13 cellular contexts compared by ENCODE assay signal in the genomic region with DNA sequence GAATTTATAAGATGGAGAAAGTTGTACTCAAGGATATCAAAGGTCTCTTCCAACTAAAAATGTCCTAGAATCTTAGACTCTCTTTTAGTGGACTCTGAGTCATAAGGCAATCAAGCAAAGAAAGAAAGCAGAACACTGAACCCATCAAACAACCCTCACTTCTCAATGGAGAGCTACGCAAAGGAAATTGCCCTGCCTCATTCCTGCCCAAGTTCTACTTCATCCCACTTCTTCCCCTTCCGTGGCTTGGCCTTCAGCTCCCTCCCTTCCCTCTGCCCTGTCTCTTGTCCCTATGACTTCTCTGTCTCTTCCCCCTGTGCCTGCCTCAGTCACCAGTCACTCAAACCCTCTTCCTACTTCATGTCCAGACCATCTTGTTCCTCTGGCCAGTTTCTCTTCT. TPM values are rescaled to one million over a fixed set of nuclear protein-coding genes. Genes with fewer than 3 reads are reported as not detected.
DNase-seq lines count a peak whose midpoint lies in the region; ATAC-seq and TF ChIP-seq lines count a peak whose summit lies in the region.
"Had no signal": no experiment of that assay in that cellular context is flagged by ENCODE, and none has a peak within 500 bp of the region (broad histone marks: within the 10 kb centered on the region; RNA-seq: fewer than 3 reads in every experiment).

No MANE protein-coding gene starts in this region.

- peak overlapping the region; percentile 25 for H3K4me3 Mint-ChIP-seq in dendritic cell treated with granulocyte-macrophage colony-stimulating factor and Interleukin-4, amounts not matched to agents 40 ng/mL and 50 ng/mL, for 4 days
- H3K4me3 Mint-ChIP-seq: CD4-positive, CD25-positive, alpha-beta regulatory T cell had no signal

- peaks cover 36% of the 10 kb centered on the region for H3K4me1 Mint-ChIP-seq in dendritic cell treated with granulocyte-macrophage colony-stimulating factor and Interleukin-4, amounts not matched to agents 40 ng/mL and 50 ng/mL, for 4 days (ENCODE audit: low read depth)
- H3K4me1 Mint-ChIP-seq: CD4-positive, CD25-positive, alpha-beta regulatory T cell had no signal

- peaks cover 19% of the 10 kb centered on the region for H3K36me3 Mint-ChIP-seq in dendritic cell treated with granulocyte-macrophage colony-stimulating factor and Interleukin-4, amounts not matched to agents 40 ng/mL and 50 ng/mL, for 4 days (ENCODE audit: low read depth)
- H3K36me3 Mint-ChIP-seq: CD4-positive, CD25-positive, alpha-beta regulatory T cell had no signal

- no peaks in the 10 kb centered on the region for H3K27me3 Mint-ChIP-seq in dendritic cell treated with granulocyte-macrophage colony-stimulating factor and Interleukin-4, amounts not matched to agents 40 ng/mL and 50 ng/mL, for 4 days

- intact Hi-C loops in dendritic cell treated with granulocyte-macrophage colony-stimulating factor and Interleukin-4, amounts not matched to agents 40 ng/mL and 50 ng/mL, for 4 days (cut with micrococcal nuclease) = no loop called here
- intact Hi-C loops in mucosa of descending colon (cut with DNase I, micrococcal nuclease) (loop anchor here in 1 of 2 donors (10.0 kb wide), 1 partner anchor 238 kb away; no protein-coding TSS in a partner anchor), posterior vena cava (cut with DNase I) (loop anchor here in 1 of 2 donors (10.0 kb wide), 2 partner anchors 238 to 348 kb away; no protein-coding TSS in a partner anchor)

- peak overlapping the region; percentile 86 for H3K27ac Mint-ChIP-seq in dendritic cell treated with granulocyte-macrophage colony-stimulating factor and Interleukin-4, amounts not matched to agents 40 ng/mL and 50 ng/mL, for 4 days

- DNase-seq in CD1c-positive myeloid dendritic cell (ENCODE audit: extremely low spot score) (peak; percentile 62), MV-4-11 (lab: John Stamatoyannopoulos, UW) (peak; percentile 15), mucosa of descending colon (no peak), NOMO-1 treated with DMSO at 0.1 percent for 48 hours (lab: John Stamatoyannopoulos, UW; ENCODE audit: unreplicated experiment) (no peak), AG20443 (ENCODE audit: low spot score) (no peak), NCI-H510A treated with DMSO at 0.1 percent for 48 hours (lab: John Stamatoyannopoulos, UW) (no peak), posterior vena cava (ENCODE audit: low spot score) (no peak)
- DNase-seq: CD4-positive, CD25-positive, alpha-beta regulatory T cell; DMS53; GF-D8 had no signal

- no peaks in the 10 kb centered on the region for H3K9me3 ChIP-seq in mucosa of descending colon
- H3K9me3 ChIP-seq: A549 had no signal

- H3K4me3 ChIP-seq in mucosa of descending colon = no peak overlapping the region
- H3K4me3 ChIP-seq: A549 had no signal

- no peak for TF ChIP-seq CTCF in mucosa of descending colon (IDR thresholded peaks at IDR 0.05)

- H3K36me3 ChIP-seq in mucosa of descending colon (ENCODE audit: low read depth) = no peaks in the 10 kb centered on the region

- H3K9me3 Mint-ChIP-seq in dendritic cell treated with granulocyte-macrophage colony-stimulating factor and Interleukin-4, amounts not matched to agents 40 ng/mL and 50 ng/mL, for 4 days = peaks cover 30% of the 10 kb centered on the region
- H3K9me3 Mint-ChIP-seq: CD4-positive, CD25-positive, alpha-beta regulatory T cell had no signal

- ATAC-seq in mucosa of descending colon = peak; percentile 57
- ATAC-seq: A549, HCT116 had no signal

- no peaks in the 10 kb centered on the region for H3K4me1 ChIP-seq in mucosa of descending colon (ENCODE audit: low read depth)
- H3K4me1 ChIP-seq: A549 had no signal

RNA-seq across cellular contexts. Expression of a gene that starts 58.5 kb away (rescaled TPM):
- total RNA-seq in mucosa of descending colon (10 to 100 TPM in 2 of 3 donors, 1 to 10 TPM in 1; 6.9 to 23.3 (median 11.9) TPM), posterior vena cava (10 to 100 TPM in 1 of 2 donors, 1 to 10 TPM in 1; 8.2 to 11.2 TPM)

Comparison
In these comparisons a context has a peak if more than half of its experiments do, and no peak if none do; other contexts are left out.
1. DNase-seq: peak in CD1c-positive myeloid dendritic cell (single experiment) and MV-4-11 (single experiment); none in mucosa of descending colon (0 of 3), NOMO-1 treated with DMSO at 0.1 percent for 48 hours (single experiment), AG20443 (single experiment), NCI-H510A treated with DMSO at 0.1 percent for 48 hours (single experiment) and posterior vena cava (single experiment).